ENCODE assay signal across 14 cellular contexts in the genomic region with DNA sequence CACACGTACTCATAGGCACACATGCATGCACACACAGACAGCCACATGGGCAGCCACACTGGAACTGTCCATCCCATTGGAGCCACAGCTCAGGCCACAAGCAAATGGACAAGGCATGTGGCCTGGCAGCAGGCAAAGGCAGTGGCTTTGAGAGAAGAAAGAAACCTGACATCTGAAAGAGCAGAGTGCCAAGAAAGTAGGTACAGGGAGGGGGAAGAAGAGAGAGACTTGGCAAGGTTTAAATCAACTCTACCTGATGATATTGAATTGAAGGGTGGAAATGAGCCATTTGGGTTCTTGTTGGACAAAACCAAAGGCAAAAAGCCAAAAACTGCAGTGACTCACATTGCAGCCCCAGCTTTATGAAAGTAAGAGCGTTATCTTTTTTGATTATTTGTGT.
A peak's percentile ranks its signal among the peaks of the same experiment; 100 is the strongest.
DNase-seq lines count a peak whose midpoint lies in the region; ATAC-seq lines count a peak whose summit lies in the region.
"Had no signal": no experiment of that assay in that cellular context is flagged by ENCODE, and none has a peak within 500 bp of the region (broad histone marks: within the 10 kb centered on the region; RNA-seq: fewer than 3 reads in every experiment).

No MANE protein-coding gene starts in this region.

- H3K4me3 ChIP-seq in CD4-positive, alpha-beta memory T cell (ENCODE audit: low read length in 2 of 2) = no peak overlapping the region
- H3K4me3 ChIP-seq: GM23338 had no signal

- no peak overlapping the region for H3K4me3 Mint-ChIP-seq in CD4-positive, alpha-beta memory T cell
- no peak overlapping the region for H3K4me3 Mint-ChIP-seq in activated CD4-positive, alpha-beta memory T cell treated with anti-CD3 and anti-CD28 coated beads for 36 hours
- H3K4me3 Mint-ChIP-seq: CD14-positive monocyte, GM23338, H9 had no signal

- no peak overlapping the region for H3K27ac ChIP-seq in CD4-positive, alpha-beta memory T cell (ENCODE audit: low read depth, low read length)
- H3K27ac ChIP-seq: 22Rv1 had no signal

- H3K27ac Mint-ChIP-seq in CD4-positive, alpha-beta memory T cell = no peak overlapping the region
- H3K27ac Mint-ChIP-seq in activated CD4-positive, alpha-beta memory T cell treated with anti-CD3 and anti-CD28 coated beads for 36 hours = no peak overlapping the region
- H3K27ac Mint-ChIP-seq: CD14-positive monocyte, GM23338 had no signal

- no peaks in the 10 kb centered on the region for H3K36me3 Mint-ChIP-seq in CD4-positive, alpha-beta memory T cell
- H3K36me3 Mint-ChIP-seq in activated CD4-positive, alpha-beta memory T cell treated with anti-CD3 and anti-CD28 coated beads for 36 hours = no peaks in the 10 kb centered on the region
- H3K36me3 Mint-ChIP-seq: CD14-positive monocyte had no signal

- no peaks in the 10 kb centered on the region for H3K9me3 Mint-ChIP-seq in CD4-positive, alpha-beta memory T cell
- no peaks in the 10 kb centered on the region for H3K9me3 Mint-ChIP-seq in activated CD4-positive, alpha-beta memory T cell treated with anti-CD3 and anti-CD28 coated beads for 36 hours
- H3K9me3 Mint-ChIP-seq: GM23338, H9 had no signal

- POLR2A ChIA-PET in CD4-positive, alpha-beta memory T cell (lab: Charles Lee; ENCODE audit: partially characterized antibody) = no interaction called here
- POLR2A ChIA-PET in activated CD4-positive, alpha-beta memory T cell treated with anti-CD3 and anti-CD28 coated beads for 36 hours (lab: Charles Lee) = no interaction called here

- H3K4me1 Mint-ChIP-seq in CD4-positive, alpha-beta memory T cell = no peaks in the 10 kb centered on the region
- H3K4me1 Mint-ChIP-seq in activated CD4-positive, alpha-beta memory T cell treated with anti-CD3 and anti-CD28 coated beads for 36 hours (ENCODE audit: low read depth) = no peaks in the 10 kb centered on the region
- H3K4me1 Mint-ChIP-seq: CD14-positive monocyte, GM23338, H9 had no signal

- intact Hi-C loops in CD4-positive, alpha-beta memory T cell (cut with micrococcal nuclease) = no loop called here
- intact Hi-C loops in activated CD4-positive, alpha-beta memory T cell treated with anti-CD3 and anti-CD28 coated beads for 36 hours (cut with micrococcal nuclease) = no loop called here

- no peak for ATAC-seq in GM18502 (IDR thresholded peaks at IDR 0.05; ENCODE audit: poor library complexity, unreplicated experiment)
- ATAC-seq: GM23338, HepG2 had no signal

- H3K27me3 ChIP-seq in CD4-positive, alpha-beta memory T cell (ENCODE audit: insufficient read depth, low read length) = no peaks in the 10 kb centered on the region

- H3K9me3 ChIP-seq in CD4-positive, alpha-beta memory T cell (ENCODE audit: control insufficient read depth in 1 of 2, low read length in 2 of 2) = no peaks in the 10 kb centered on the region

- H3K27me3 Mint-ChIP-seq in CD4-positive, alpha-beta memory T cell = peaks cover 5 to 6% of the 10 kb centered on the region in 2 donors
- peaks cover 4% of the 10 kb centered on the region for H3K27me3 Mint-ChIP-seq in activated CD4-positive, alpha-beta memory T cell treated with anti-CD3 and anti-CD28 coated beads for 36 hours

- DNase-seq in NCI-H1105 treated with DMSO at 0.1 percent for 48 hours (lab: John Stamatoyannopoulos, UW) (peak; percentile 41), NCI-H1105 (lab: John Stamatoyannopoulos, UW) (no peak), NCI-H2196 treated with DMSO at 0.1 percent for 48 hours (lab: John Stamatoyannopoulos, UW; ENCODE audit: unreplicated experiment) (peak; percentile 54), cerebellum (ENCODE audit: low spot score) (peak; percentile 81), epidermal melanocyte (ENCODE audit: insufficient read length, low spot score) (no peak)
- no peak for DNase-seq in CD4-positive, alpha-beta memory T cell
- no peak for DNase-seq in activated CD4-positive, alpha-beta memory T cell treated with anti-CD3 and anti-CD28 coated beads for 36 hours
- DNase-seq: DMS53, H9 had no signal

- no peaks in the 10 kb centered on the region for H3K36me3 ChIP-seq in CD4-positive, alpha-beta memory T cell (ENCODE audit: insufficient read depth, low read length)

- H3K4me1 ChIP-seq in CD4-positive, alpha-beta memory T cell (ENCODE audit: insufficient read depth, low read length) = no peaks in the 10 kb centered on the region

- CTCF ChIA-PET in CD4-positive, alpha-beta memory T cell (lab: Charles Lee; ENCODE audit: partially characterized antibody) = no interaction called here
- CTCF ChIA-PET in activated CD4-positive, alpha-beta memory T cell treated with anti-CD3 and anti-CD28 coated beads for 36 hours (lab: Charles Lee) = no interaction called here

Comparison
In these comparisons a context has a peak if more than half of its experiments do, and no peak if none do; other contexts are left out.
1. DNase-seq: peak in NCI-H1105 treated with DMSO at 0.1 percent for 48 hours (single experiment), NCI-H2196 treated with DMSO at 0.1 percent for 48 hours (single experiment) and cerebellum (single experiment); none in NCI-H1105 (single experiment), CD4-positive, alpha-beta memory T cell (0 of 5), activated CD4-positive, alpha-beta memory T cell treated with anti-CD3 and anti-CD28 coated beads for 36 hours (single experiment) and epidermal melanocyte (single experiment).